ENCODE assay signal across 1 cellular context in the genomic region with DNA sequence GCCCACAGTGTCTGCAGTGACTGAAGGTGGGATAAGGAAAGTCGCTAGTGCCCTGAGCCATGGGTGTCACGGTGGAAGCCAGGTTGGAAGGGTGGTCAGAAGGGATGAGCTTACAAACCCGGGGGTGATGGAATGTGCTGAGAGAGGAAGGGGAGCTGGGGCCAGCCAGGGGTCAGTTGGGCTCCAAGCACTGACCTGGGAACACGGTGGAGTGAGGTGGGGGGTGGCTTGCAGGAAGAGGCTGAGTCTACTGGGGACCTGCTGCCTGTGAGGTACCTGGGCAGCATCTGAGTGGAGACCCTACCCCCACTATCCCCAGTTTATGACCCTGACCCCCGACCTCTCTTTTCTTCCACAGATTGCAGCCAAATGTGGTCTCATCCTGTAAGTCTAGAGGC.
TF ChIP-seq lines count a peak whose summit lies in the region.

No MANE protein-coding gene starts in this region.

TF ChIP-seq in IMR-90, 13 proteins besides CTCF, POLR2A, EP300 and RAD21:
- TF ChIP-seq, protein P1, sequence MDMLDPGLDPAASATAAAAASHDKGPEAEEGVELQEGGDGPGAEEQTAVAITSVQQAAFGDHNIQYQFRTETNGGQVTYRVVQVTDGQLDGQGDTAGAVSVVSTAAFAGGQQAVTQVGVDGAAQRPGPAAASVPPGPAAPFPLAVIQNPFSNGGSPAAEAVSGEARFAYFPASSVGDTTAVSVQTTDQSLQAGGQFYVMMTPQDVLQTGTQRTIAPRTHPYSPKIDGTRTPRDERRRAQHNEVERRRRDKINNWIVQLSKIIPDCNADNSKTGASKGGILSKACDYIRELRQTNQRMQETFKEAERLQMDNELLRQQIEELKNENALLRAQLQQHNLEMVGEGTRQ (IDR thresholded peaks at IDR 0.05; ENCODE audit: low read depth, low read length) = no peak
- TF ChIP-seq NFE2L2 (IDR thresholded peaks at IDR 0.05; ENCODE audit: low read depth, low read length) (no peak), SMC3 (IDR thresholded peaks at IDR 0.05; ENCODE audit: low read depth, low read length) (no peak), CEBPB (IDR thresholded peaks at IDR 0.05; ENCODE audit: low read depth, low read length) (no peak), RCOR1 (IDR thresholded peaks at IDR 0.05; ENCODE audit: insufficient replicate concordance, low read length) (no peak)
